ENCODE assay signal across 11 cellular contexts in the genomic region with DNA sequence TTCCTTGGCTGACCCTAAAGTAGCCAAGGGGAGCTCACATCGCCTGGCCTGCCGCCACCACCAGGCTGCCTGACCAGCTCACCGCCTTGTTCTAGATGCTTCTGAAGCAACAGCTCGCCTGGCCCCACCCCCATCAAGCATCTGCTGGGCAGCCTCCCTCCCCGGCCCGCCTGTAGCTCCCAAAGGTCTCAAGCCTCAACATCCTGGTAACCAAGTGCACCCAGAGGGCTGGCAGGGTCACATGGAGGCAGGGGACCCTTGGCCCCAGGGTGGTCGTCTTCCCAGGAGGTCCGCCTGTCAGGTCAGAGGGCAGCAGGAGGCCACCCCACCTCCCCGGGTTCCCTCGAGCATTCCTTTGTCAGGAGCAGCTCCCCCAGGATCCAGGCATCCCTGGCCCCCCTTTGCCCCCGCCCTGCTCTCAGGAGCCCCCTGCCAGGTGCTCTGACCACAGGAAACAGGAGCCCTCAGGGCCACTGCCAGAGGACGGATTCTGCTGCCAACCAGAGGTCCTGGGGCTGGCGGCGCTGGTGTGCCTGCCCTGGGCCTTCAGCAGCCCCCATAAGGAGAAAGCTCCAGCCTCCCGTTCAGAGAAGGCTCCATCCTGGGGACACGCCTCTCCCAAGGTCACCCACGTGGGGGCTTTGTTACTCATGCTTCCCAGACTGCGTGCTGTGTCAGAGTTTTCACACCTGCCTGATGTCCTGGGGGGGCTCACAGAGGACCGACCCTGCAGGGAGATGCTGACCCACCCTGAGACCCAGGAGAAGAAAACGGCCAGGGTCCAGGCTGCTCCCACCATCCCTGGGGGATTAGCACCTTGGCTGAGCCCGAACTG. TPM values are rescaled to one million over a fixed set of nuclear protein-coding genes. Genes with fewer than 3 reads are reported as not detected.
DNase-seq lines count a peak whose midpoint lies in the region; ATAC-seq and TF ChIP-seq lines count a peak whose summit lies in the region.
"Had no signal": no experiment of that assay in that cellular context is flagged by ENCODE, and none has a peak within 500 bp of the region (broad histone marks: within the 10 kb centered on the region; RNA-seq: fewer than 3 reads in every experiment).

No MANE protein-coding gene starts in this region.

- no peak for TF ChIP-seq CTCF in Panc1 (IDR thresholded peaks at IDR 0.05)
- TF ChIP-seq CTCF in left ventricle myocardium inferior (IDR thresholded peaks at IDR 0.05; ENCODE audit: borderline replicate concordance): no peak

- ATAC-seq in Panc1: no peak

- intact Hi-C loops in Panc1 (cut with micrococcal nuclease; ENCODE audit: unreplicated experiment) (no loop called here), left ventricle myocardium inferior (cut with micrococcal nuclease) (no loop called here)

- CTCF ChIA-PET in Panc1 (lab: Charles Lee): interaction anchor here (0.5 to 1.0 kb wide), 5 partner anchors 10 to 157 kb away, joined by 3 to 18 read pairs (median 3); a partner anchor contains a TSS

- H3K4me2 ChIP-seq in skeletal muscle satellite cell (ENCODE audit: low read length): peak overlapping the region; percentile 77

- peak overlapping the region; percentile 44 for H3K9ac ChIP-seq in skeletal muscle satellite cell (ENCODE audit: low read depth, low read length)

- H3K9me3 ChIP-seq in Panc1 (ENCODE audit: control insufficient read depth, insufficient read depth, low read depth, low read length): no peaks in the 10 kb centered on the region
- no peaks in the 10 kb centered on the region for H3K9me3 ChIP-seq in left ventricle myocardium inferior (replicated peaks)
- no peaks in the 10 kb centered on the region for H3K9me3 ChIP-seq in skeletal muscle satellite cell (replicated peaks; ENCODE audit: low read length)
- no peaks in the 10 kb centered on the region for H3K9me3 ChIP-seq in MG63
- H3K9me3 ChIP-seq: mucosa of descending colon had no signal

- H3K27ac ChIP-seq in Panc1 (ENCODE audit: low read length) (peak overlapping the region; percentile 69), left ventricle myocardium inferior (replicated peaks) (peak overlapping the region; percentile 95)
- H3K27ac ChIP-seq: 22Rv1 had no signal

- no TSS peak for BruUV-seq in Panc1 (replicated peaks; lab: Mats Ljungman, UMichigan)

- H3K27me3 ChIP-seq in Panc1 (ENCODE audit: control insufficient read depth, insufficient read depth, low read length): no peaks in the 10 kb centered on the region
- peaks cover 27% of the 10 kb centered on the region for H3K27me3 ChIP-seq in left ventricle myocardium inferior (ENCODE audit: low read depth)
- H3K27me3 ChIP-seq in skeletal muscle satellite cell (ENCODE audit: control insufficient read depth, insufficient read depth, low read length): peaks cover 71% of the 10 kb centered on the region
- no peaks in the 10 kb centered on the region for H3K27me3 ChIP-seq in MG63

- H3K4me3 ChIP-seq in Panc1 (ENCODE audit: low read depth in 2 of 2, low read length in 2 of 2) (peak overlapping the region in 1 of 2 experiments; percentile 46; a peak in 2 of 4 replicates), left ventricle myocardium inferior (peak overlapping the region; percentile 50), skeletal muscle satellite cell (ENCODE audit: low read length) (peak overlapping the region; percentile 60), MG63 (no peak overlapping the region)
- H3K4me3 ChIP-seq: mucosa of descending colon had no signal

- peak; percentile 26 for DNase-seq in DMS 273 (lab: John Stamatoyannopoulos, UW; ENCODE audit: unreplicated experiment)
- DNase-seq in DMS 273 treated with DMSO at 0.1 percent for 48 hours (lab: John Stamatoyannopoulos, UW): no peak
- no peak for DNase-seq in Panc1 (ENCODE audit: low read depth, low spot score)
- no peak for DNase-seq in left ventricle myocardium inferior
- no peak for DNase-seq in cerebellar cortex (ENCODE audit: low spot score)
- no peak for DNase-seq in MG63
- no peak for DNase-seq in SKM-1 (lab: John Stamatoyannopoulos, UW; ENCODE audit: unreplicated experiment)

- POLR2A ChIA-PET in Panc1 (lab: Charles Lee): no interaction called here

- in situ Hi-C loops in Panc1 (cut with HindIII; ENCODE audit: low pct_unique_long_range_greater_than_20kb, low sequenced_read_pairs): no loop called here

- no peaks in the 10 kb centered on the region for H3K36me3 ChIP-seq in Panc1 (ENCODE audit: control insufficient read depth, insufficient read depth, low read length)
- no peaks in the 10 kb centered on the region for H3K36me3 ChIP-seq in left ventricle myocardium inferior
- no peaks in the 10 kb centered on the region for H3K36me3 ChIP-seq in skeletal muscle satellite cell (ENCODE audit: insufficient read depth, low read length)
- H3K36me3 ChIP-seq in MG63: no peaks in the 10 kb centered on the region

- H3K4me1 ChIP-seq in Panc1 (ENCODE audit: control insufficient read depth, insufficient read depth, low read length): peaks cover 47% of the 10 kb centered on the region
- peaks cover 40% of the 10 kb centered on the region for H3K4me1 ChIP-seq in left ventricle myocardium inferior
- peaks cover 14% of the 10 kb centered on the region for H3K4me1 ChIP-seq in skeletal muscle satellite cell (ENCODE audit: control insufficient read depth, insufficient read depth, low read length)

RNA-seq across cellular contexts. Expression of a gene that starts 3.5 kb away (rescaled TPM):
- 0.82 TPM for total RNA-seq in Panc1 (2021; ENCODE audit: unreplicated experiment)
- polyA plus RNA-seq in Panc1 (2012; ENCODE audit: insufficient read length): 0.74 TPM
- 93.4 TPM for total RNA-seq in left ventricle myocardium inferior
- not detected in 2 replicates for total RNA-seq in skeletal muscle satellite cell (2012; rRNA removed)
- not detected in 2 replicates for total RNA-seq in MG63 (2014; rRNA removed; shearing (Covaris generic); ENCODE audit: low replicate concordance)
- total RNA-seq: mucosa of descending colon, subcutaneous adipose tissue had no signal

RNA-seq across cellular contexts. Expression of a gene that starts 30.1 kb away (rescaled TPM):
- total RNA-seq in Panc1 (2021; ENCODE audit: unreplicated experiment) (8.1 TPM), left ventricle myocardium inferior (7.9 TPM)
- polyA plus RNA-seq in Panc1 (2012; ENCODE audit: insufficient read length): 5.5 TPM
- total RNA-seq in skeletal muscle satellite cell (2012; rRNA removed): 2.3 and 4.2 TPM in 2 replicates
- total RNA-seq in MG63 (2014; rRNA removed; shearing (Covaris generic); ENCODE audit: low replicate concordance): 2.9 and 3.4 TPM in 2 replicates

RNA-seq across cellular contexts. Expression of a gene that starts 30.3 kb away (rescaled TPM):
- 171 TPM for total RNA-seq in Panc1 (2021; ENCODE audit: unreplicated experiment)
- polyA plus RNA-seq in Panc1 (2012; ENCODE audit: insufficient read length): 185 TPM
- 757 TPM for total RNA-seq in left ventricle myocardium inferior
- 82.1 and 90.5 TPM in 2 replicates for total RNA-seq in skeletal muscle satellite cell (2012; rRNA removed)
- total RNA-seq in MG63 (2014; rRNA removed; shearing (Covaris generic); ENCODE audit: low replicate concordance): 101 and 128 TPM in 2 replicates

Comparison
In these comparisons a context has a peak if more than half of its experiments do, and no peak if none do; other contexts are left out.
1. RNA of a gene that starts 3.5 kb away (total RNA-seq): 93.4 TPM in left ventricle myocardium inferior (single experiment); 0.82 TPM in Panc1 (single experiment) and not detected in MG63; every median in the first group is over 10 times any median in the second.